Comparison of ENCODE assay signal across 8 cellular contexts in genomic region chr5:142977363-142978051, GRCh38.
DNase-seq lines count a peak whose midpoint lies in the region; ATAC-seq and TF ChIP-seq lines count a peak whose summit lies in the region.

No MANE protein-coding gene starts in this region.

- 63 to 67% methylated on average over 8 of the region's 8 CpGs for WGBS in GM23248 (ENCODE audit: low coverage in 1 of 2, low lambda C conversion rate in 2 of 2, missing lambda C conversion rate in 2 of 2), 2 experiments

- peak overlapping the region; percentile 58 to 75 for H3K4me3 Mint-ChIP-seq in activated T-cell treated with anti-CD3 and anti-CD28 coated beads, Interleukin-2, amount 50 U/mL, for 72 hours

- H4K20me1 ChIP-seq in GM23248 (ENCODE audit: insufficient read depth): no peaks in the 10 kb centered on the region
- H4K20me1 ChIP-seq in MM.1S (ENCODE audit: insufficient read depth, low read length): no peaks in the 10 kb centered on the region
- no peaks in the 10 kb centered on the region for H4K20me1 ChIP-seq in Karpas-422 (ENCODE audit: insufficient read depth, low read depth, low read length)

- H3K79me2 ChIP-seq in GM23248 (ENCODE audit: insufficient read depth) (no peaks in the 10 kb centered on the region), MM.1S (ENCODE audit: low read length) (no peaks in the 10 kb centered on the region), Karpas-422 (ENCODE audit: low read length) (no peaks in the 10 kb centered on the region)

- H3K36me3 ChIP-seq in GM23248 (ENCODE audit: low read depth): no peaks in the 10 kb centered on the region
- no peaks in the 10 kb centered on the region for H3K36me3 ChIP-seq in left lung
- H3K36me3 ChIP-seq in MM.1S (replicated peaks; ENCODE audit: insufficient read depth, low read length): no peaks in the 10 kb centered on the region
- no peaks in the 10 kb centered on the region for H3K36me3 ChIP-seq in Karpas-422 (ENCODE audit: insufficient read depth, low read length)

- H2AFZ ChIP-seq in GM23248: no peak overlapping the region
- H2AFZ ChIP-seq in MM.1S (ENCODE audit: low read length): no peak overlapping the region
- no peak overlapping the region for H2AFZ ChIP-seq in Karpas-422 (ENCODE audit: low read length)

- H3K9me3 ChIP-seq in GM23248 (ENCODE audit: low read depth) (no peaks in the 10 kb centered on the region), left lung (no peaks in the 10 kb centered on the region), MM.1S (replicated peaks; ENCODE audit: insufficient read depth, low read length) (no peaks in the 10 kb centered on the region), Karpas-422 (ENCODE audit: low read length) (no peaks in the 10 kb centered on the region)

- peaks cover 38% of the 10 kb centered on the region for H3K4me1 Mint-ChIP-seq in activated T-cell treated with anti-CD3 and anti-CD28 coated beads, Interleukin-2, amount 50 U/mL, for 72 hours (ENCODE audit: low read depth)

- H3K4me2 ChIP-seq in GM23248 (ENCODE audit: unreplicated experiment) (no peak overlapping the region), MM.1S (ENCODE audit: low read depth, low read length) (no peak overlapping the region), Karpas-422 (ENCODE audit: low read depth, low read length, poor library complexity, severe bottlenecking) (no peak overlapping the region)

- H3K9ac ChIP-seq in GM23248 (no peak overlapping the region), MM.1S (ENCODE audit: low read length) (no peak overlapping the region), Karpas-422 (ENCODE audit: low read length) (no peak overlapping the region)

- TF ChIP-seq CTCF in left lung (IDR thresholded peaks at IDR 0.05) (no peak), MM.1S (IDR thresholded peaks at IDR 0.05; ENCODE audit: low read length) (no peak)

- H3K27me3 ChIP-seq in GM23248 (replicated peaks; ENCODE audit: insufficient read depth): no peaks in the 10 kb centered on the region
- H3K27me3 ChIP-seq in left lung: no peaks in the 10 kb centered on the region
- no peaks in the 10 kb centered on the region for H3K27me3 ChIP-seq in MM.1S (replicated peaks; ENCODE audit: insufficient read depth, low read length)
- no peaks in the 10 kb centered on the region for H3K27me3 ChIP-seq in Karpas-422 (ENCODE audit: low read length)

- in situ Hi-C loops in GM23248 (cut with MboI): no loop called here

- H3F3A ChIP-seq in GM23248 (ENCODE audit: insufficient read depth) (peaks cover 39% of the 10 kb centered on the region), MM.1S (ENCODE audit: insufficient read depth, low read length) (no peaks in the 10 kb centered on the region)

- H3K4me1 ChIP-seq in GM23248 (ENCODE audit: insufficient read depth): peaks cover 39% of the 10 kb centered on the region
- peaks cover 17 to 68% of the 10 kb centered on the region in 2 donors for H3K4me1 ChIP-seq in left lung
- no peaks in the 10 kb centered on the region for H3K4me1 ChIP-seq in MM.1S (ENCODE audit: low read length)
- H3K4me1 ChIP-seq in Karpas-422 (ENCODE audit: low read length): no peaks in the 10 kb centered on the region

- ATAC-seq in activated T-cell treated with anti-CD3 and anti-CD28 coated beads, Interleukin-2, amount 50 U/mL, for 72 hours (replicated peaks in 1 of 2): peak; percentile 80 to 86
- peak; percentile 41 for ATAC-seq in left lung

- H3K27ac ChIP-seq in GM23248 (peak overlapping the region; percentile 45), left lung (peak overlapping the region in 1 of 2 donors; percentile 71), MM.1S (ENCODE audit: low read length) (no peak overlapping the region), Karpas-422 (ENCODE audit: low read length) (no peak overlapping the region)

- no peaks in the 10 kb centered on the region for H3K9me2 ChIP-seq in GM23248 (ENCODE audit: insufficient read depth)
- H3K9me2 ChIP-seq in MM.1S (replicated peaks; ENCODE audit: insufficient read depth, low read length): no peaks in the 10 kb centered on the region
- no peaks in the 10 kb centered on the region for H3K9me2 ChIP-seq in Karpas-422 (replicated peaks; ENCODE audit: insufficient read depth, low read length)

- peak overlapping the region; percentile 92 for H3K27ac Mint-ChIP-seq in activated T-cell treated with anti-CD3 and anti-CD28 coated beads, Interleukin-2, amount 50 U/mL, for 72 hours

- no peaks in the 10 kb centered on the region for H3K27me3 Mint-ChIP-seq in activated T-cell treated with anti-CD3 and anti-CD28 coated beads, Interleukin-2, amount 50 U/mL, for 72 hours (ENCODE audit: low read depth)

- no peaks in the 10 kb centered on the region for H3K36me3 Mint-ChIP-seq in activated T-cell treated with anti-CD3 and anti-CD28 coated beads, Interleukin-2, amount 50 U/mL, for 72 hours (ENCODE audit: insufficient read depth in 2 of 2)

- H3K4me3 ChIP-seq in GM23248 (0 out of 2 replicates have a peak overlapping the region, but pooled peaks have one; percentile 24), left lung (no peak overlapping the region), MM.1S (ENCODE audit: low read length) (no peak overlapping the region), Karpas-422 (ENCODE audit: low read length) (no peak overlapping the region)

- no peaks in the 10 kb centered on the region for H3K9me3 Mint-ChIP-seq in activated T-cell treated with anti-CD3 and anti-CD28 coated beads, Interleukin-2, amount 50 U/mL, for 72 hours

- peak; percentile 14 for DNase-seq in CMK (ENCODE audit: low read depth)
- peak; percentile 85 for DNase-seq in GM23248
- peak; percentile 33 for DNase-seq in NCI-H460 (ENCODE audit: extremely low read depth, low read depth)
- peak; percentile 33 to 41 for DNase-seq in activated T-cell treated with anti-CD3 and anti-CD28 coated beads, Interleukin-2, amount 50 U/mL, for 72 hours
- DNase-seq in left lung: no peak
- DNase-seq in MM.1S: no peak
- DNase-seq in OCI-M2 (lab: John Stamatoyannopoulos, UW; ENCODE audit: unreplicated experiment): no peak
- no peak for DNase-seq in Karpas-422

- intact Hi-C loops in left lung (cut with DNase I): no loop called here

Comparison
In these comparisons a context has a peak if more than half of its experiments do, and no peak if none do; other contexts are left out.
1. DNase-seq: peak in CMK (single experiment), GM23248 (single experiment), NCI-H460 (single experiment) and activated T-cell treated with anti-CD3 and anti-CD28 coated beads, Interleukin-2, amount 50 U/mL, for 72 hours (2 of 2); none in left lung (0 of 2), MM.1S (single experiment), OCI-M2 (single experiment) and Karpas-422 (single experiment).